In genomic region chr1:161915051-161915503, GRCh38 we compare ENCODE assay signal across 13 cellular contexts.
A peak's percentile ranks its signal among the peaks of the same experiment; 100 is the strongest.
DNase-seq lines count a peak whose midpoint lies in the region; ATAC-seq lines count a peak whose summit lies in the region.
"Had no signal": no experiment of that assay in that cellular context is flagged by ENCODE, and none has a peak within 500 bp of the region (broad histone marks: within the 10 kb centered on the region; RNA-seq: fewer than 3 reads in every experiment).

No MANE protein-coding gene starts in this region.

- H3K27ac Mint-ChIP-seq in activated CD8-positive, alpha-beta memory T cell treated with anti-CD3 and anti-CD28 coated beads, Interleukin-2, amount 10 ng/mL, durations not matched to agents 7 days and 5 days = no peak overlapping the region
- no peak overlapping the region for H3K27ac Mint-ChIP-seq in stimulated activated effector memory CD8-positive, alpha-beta T cell treated with anti-CD3 and anti-CD28 coated beads, Interleukin-12 subunit alpha, Interleukin-12 subunit beta, amount 100 ng/mL, for 72 hours
- H3K27ac Mint-ChIP-seq: activated naive CD4-positive, alpha-beta T cell treated with anti-CD3 and anti-CD28 coated beads, Interleukin-2, amount 50 U/mL, for 24 hours had no signal

- peaks cover 13% of the 10 kb centered on the region for H3K4me1 Mint-ChIP-seq in activated CD8-positive, alpha-beta memory T cell treated with anti-CD3 and anti-CD28 coated beads, Interleukin-2, amount 10 ng/mL, durations not matched to agents 7 days and 5 days
- peaks cover 4% of the 10 kb centered on the region for H3K4me1 Mint-ChIP-seq in stimulated activated effector memory CD8-positive, alpha-beta T cell treated with anti-CD3 and anti-CD28 coated beads, Interleukin-12 subunit alpha, Interleukin-12 subunit beta, amount 100 ng/mL, for 72 hours

- H3K36me3 Mint-ChIP-seq in activated CD8-positive, alpha-beta memory T cell treated with anti-CD3 and anti-CD28 coated beads, Interleukin-2, amount 10 ng/mL, durations not matched to agents 7 days and 5 days = peaks cover 8% of the 10 kb centered on the region
- H3K36me3 Mint-ChIP-seq in stimulated activated effector memory CD8-positive, alpha-beta T cell treated with anti-CD3 and anti-CD28 coated beads, Interleukin-12 subunit alpha, Interleukin-12 subunit beta, amount 100 ng/mL, for 72 hours = peaks cover 9% of the 10 kb centered on the region

- DNase-seq in activated CD8-positive, alpha-beta memory T cell treated with anti-CD3 and anti-CD28 coated beads, Interleukin-2, amount 10 ng/mL, durations not matched to agents 7 days and 5 days = peak; percentile 45
- no peak for DNase-seq in activated CD8-positive, alpha-beta memory T cell treated with anti-CD3 and anti-CD28 coated beads for 24 hours
- DNase-seq in activated T-cell treated with anti-CD3 and anti-CD28 coated beads for 4 hours (peak; percentile 4), SHP77 (lab: John Stamatoyannopoulos, UW) (no peak), occipital lobe (lab: John Stamatoyannopoulos, UW) (no peak), SKM-1 treated with dmso at 0.1 percent for 144 hours (lab: John Stamatoyannopoulos, UW; ENCODE audit: unreplicated experiment) (no peak)
- DNase-seq in stimulated activated effector memory CD8-positive, alpha-beta T cell treated with anti-CD3 and anti-CD28 coated beads, Interleukin-12 subunit alpha, Interleukin-12 subunit beta, amount 100 ng/mL, for 72 hours (ENCODE audit: low spot score in 2 of 2) = no peak
- DNase-seq: left colon, MV-4-11, Right ventricle myocardium superior had no signal

- CTCF ChIA-PET in activated CD8-positive, alpha-beta memory T cell treated with anti-CD3 and anti-CD28 coated beads, Interleukin-2, amount 10 ng/mL, durations not matched to agents 7 days and 5 days (lab: Charles Lee) = no interaction called here

- no peaks in the 10 kb centered on the region for H3K9me3 Mint-ChIP-seq in activated CD8-positive, alpha-beta memory T cell treated with anti-CD3 and anti-CD28 coated beads, Interleukin-2, amount 10 ng/mL, durations not matched to agents 7 days and 5 days (ENCODE audit: low read depth)
- H3K9me3 Mint-ChIP-seq in stimulated activated effector memory CD8-positive, alpha-beta T cell treated with anti-CD3 and anti-CD28 coated beads, Interleukin-12 subunit alpha, Interleukin-12 subunit beta, amount 100 ng/mL, for 72 hours = no peaks in the 10 kb centered on the region
- H3K9me3 Mint-ChIP-seq: activated naive CD4-positive, alpha-beta T cell treated with anti-CD3 and anti-CD28 coated beads, Interleukin-2, amount 50 U/mL, for 24 hours had no signal

- peak; percentile 45 for ATAC-seq in activated CD8-positive, alpha-beta memory T cell treated with anti-CD3 and anti-CD28 coated beads, Interleukin-2, amount 10 ng/mL, durations not matched to agents 7 days and 5 days
- peak; percentile 79 for ATAC-seq in HG02852 (IDR thresholded peaks at IDR 0.05; ENCODE audit: unreplicated experiment)
- peak; percentile 87 for ATAC-seq in stimulated activated effector memory CD8-positive, alpha-beta T cell treated with anti-CD3 and anti-CD28 coated beads, Interleukin-12 subunit alpha, Interleukin-12 subunit beta, amount 100 ng/mL, for 72 hours
- ATAC-seq: esophagus mucosa, left colon had no signal

- H3K27me3 Mint-ChIP-seq in activated CD8-positive, alpha-beta memory T cell treated with anti-CD3 and anti-CD28 coated beads, Interleukin-2, amount 10 ng/mL, durations not matched to agents 7 days and 5 days = no peaks in the 10 kb centered on the region
- H3K27me3 Mint-ChIP-seq: activated naive CD4-positive, alpha-beta T cell treated with anti-CD3 and anti-CD28 coated beads, Interleukin-2, amount 50 U/mL, for 24 hours had no signal

- H3K4me3 Mint-ChIP-seq in activated CD8-positive, alpha-beta memory T cell treated with anti-CD3 and anti-CD28 coated beads, Interleukin-2, amount 10 ng/mL, durations not matched to agents 7 days and 5 days = no peak overlapping the region
- no peak overlapping the region for H3K4me3 Mint-ChIP-seq in stimulated activated effector memory CD8-positive, alpha-beta T cell treated with anti-CD3 and anti-CD28 coated beads, Interleukin-12 subunit alpha, Interleukin-12 subunit beta, amount 100 ng/mL, for 72 hours
- H3K4me3 Mint-ChIP-seq: activated naive CD4-positive, alpha-beta T cell treated with anti-CD3 and anti-CD28 coated beads, Interleukin-2, amount 50 U/mL, for 24 hours had no signal

Comparison
In these comparisons a context has a peak if more than half of its experiments do, and no peak if none do; other contexts are left out.
1. DNase-seq: peak in activated CD8-positive, alpha-beta memory T cell treated with anti-CD3 and anti-CD28 coated beads, Interleukin-2, amount 10 ng/mL, durations not matched to agents 7 days and 5 days (single experiment) and activated T-cell treated with anti-CD3 and anti-CD28 coated beads for 4 hours (single experiment); none in activated CD8-positive, alpha-beta memory T cell treated with anti-CD3 and anti-CD28 coated beads for 24 hours (single experiment), stimulated activated effector memory CD8-positive, alpha-beta T cell treated with anti-CD3 and anti-CD28 coated beads, Interleukin-12 subunit alpha, Interleukin-12 subunit beta, amount 100 ng/mL, for 72 hours (0 of 2), SHP77 (0 of 2), occipital lobe (single experiment) and SKM-1 treated with dmso at 0.1 percent for 144 hours (single experiment).
2. Peak in every context shown above with its lines, with median percentiles within 50 percentile points of each other: ATAC-seq.